Comparison of ENCODE assay signal across 7 cellular contexts in the genomic region with DNA sequence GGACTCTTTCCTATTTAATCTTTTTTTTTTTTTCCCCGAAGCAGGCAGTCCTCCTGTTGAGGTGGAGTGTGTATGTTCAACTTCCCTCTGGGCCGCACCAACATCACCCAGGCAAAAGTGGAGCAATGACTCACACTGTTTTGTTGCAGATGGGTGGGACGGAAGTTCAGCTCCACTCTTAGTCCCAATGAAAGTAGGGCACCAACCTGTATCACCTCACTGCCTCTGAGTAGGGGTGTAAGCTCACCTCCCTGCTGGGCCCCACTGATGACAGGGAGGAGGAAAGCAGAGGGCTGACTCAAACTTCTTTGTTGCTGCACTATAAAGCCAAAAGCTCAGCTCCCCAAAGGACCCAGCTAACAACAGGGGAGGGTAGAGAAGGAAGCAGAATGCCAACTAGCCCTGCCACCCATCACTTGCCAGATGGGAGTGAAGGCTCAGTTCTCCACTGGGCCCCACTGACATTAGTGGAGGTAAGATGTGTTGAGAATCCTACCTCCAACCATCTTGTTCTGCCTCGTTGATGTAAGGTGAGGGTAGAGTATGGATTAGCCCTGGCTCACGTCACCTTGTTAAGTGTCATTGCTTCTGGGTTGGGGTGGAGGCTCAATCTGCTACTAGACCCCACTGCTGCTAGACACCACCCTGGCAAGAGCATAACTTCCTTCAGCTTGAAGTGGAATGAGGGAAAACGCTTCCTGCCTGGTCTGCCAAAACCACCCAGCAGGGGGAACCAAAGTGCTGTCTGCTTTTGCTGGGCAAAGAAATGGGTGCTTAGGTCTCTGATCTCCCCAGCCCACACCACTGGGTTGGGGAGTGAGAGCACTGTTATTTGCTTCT. TPM values are rescaled to one million over a fixed set of nuclear protein-coding genes. Genes with fewer than 3 reads are reported as not detected.
DNase-seq lines count a peak whose midpoint lies in the region; ATAC-seq, FAIRE-seq and TF ChIP-seq lines count a peak whose summit lies in the region.

No MANE protein-coding gene starts in this region.

- WGBS in right cardiac atrium = 84% methylated on average over 6 of the region's 6 CpGs

- H3K9me3 ChIP-seq in right cardiac atrium (ENCODE audit: control insufficient read depth, low read length) = no peaks in the 10 kb centered on the region

- no peak overlapping the region for H3K4me3 ChIP-seq in right cardiac atrium (ENCODE audit: low read length)

- peak; percentile 57 for TF ChIP-seq POLR2A in GM12891 (IDR thresholded peaks at IDR 0.05; ENCODE audit: low read depth, low read length)

- ATAC-seq in HG02798 (IDR thresholded peaks at IDR 0.05; ENCODE audit: poor library complexity, unreplicated experiment) = peak; percentile 67
- ATAC-seq in SK-N-SH treated with all-trans-retinoic acid at 6 μM for 48 hours = peak; percentile 88
- peak in 1 of 2 donors; percentile 56 for ATAC-seq in right cardiac atrium

- H3K27me3 ChIP-seq in right cardiac atrium (ENCODE audit: control insufficient read depth, insufficient read depth) = no peaks in the 10 kb centered on the region

- no peaks in the 10 kb centered on the region for H3K4me1 ChIP-seq in right cardiac atrium (ENCODE audit: control insufficient read depth, insufficient read depth, low read length)

- FAIRE-seq in GM12891 (lab: Jason Lieb, UNC) = peak; percentile 86

- intact Hi-C loops in right cardiac atrium (cut with DNase I) = loop anchor here in 3 of 4 donors (5.0 to 10.0 kb wide), 2 partner anchors 190 to 192 kb away; no protein-coding TSS in a partner anchor

- H3K27ac ChIP-seq in right cardiac atrium (ENCODE audit: low read length) = no peak overlapping the region

- DNase-seq in GM12891 (ENCODE audit: insufficient read length, low spot score) (no peak), right cardiac atrium (peak; percentile 14 to 71 (median 69)), NCI-H345 (lab: John Stamatoyannopoulos, UW) (no peak)
- DNase-seq in activated naive CD4-positive, alpha-beta T cell treated with anti-CD3 and anti-CD28 coated beads, Interleukin-2, amount 50 U/mL, for 16 hours = peak; percentile 64
- DNase-seq in stimulated activated CD4-positive, alpha-beta T cell treated with anti-CD3 and anti-CD28 coated beads, Interleukin-1b, Interleukin-23, amount 100 ng/mL, for 1 hour (ENCODE audit: low read depth in 2 of 2) = peak; percentile 34 to 53

TF ChIP-seq in GM12891, 5 proteins besides CTCF, POLR2A, EP300 and RAD21:
- TF ChIP-seq POLR2AphosphoS5 (IDR thresholded peaks at IDR 0.05; ENCODE audit: low read depth, low read length) = peak; percentile 41; the same call in 1 of the 2 replicates
- TF ChIP-seq PAX5 (IDR thresholded peaks at IDR 0.05; ENCODE audit: insufficient read depth, low read length, severe bottlenecking) = no peak
- no peak for TF ChIP-seq TAF1 (IDR thresholded peaks at IDR 0.05; ENCODE audit: low read depth, low read length)

TF ChIP-seq in SK-N-SH treated with all-trans-retinoic acid at 6 μM for 48 hours, 23 proteins besides CTCF, POLR2A, EP300 and RAD21:
- TF ChIP-seq TOX (CRISPR knock-in tag; IDR thresholded peaks at IDR 0.05; ENCODE audit: borderline replicate concordance) (no peak), ZC3H10 (CRISPR knock-in tag; IDR thresholded peaks at IDR 0.05) (no peak), ZFP30 (CRISPR knock-in tag; IDR thresholded peaks at IDR 0.05) (no peak), ARNTL (CRISPR knock-in tag; IDR thresholded peaks at IDR 0.05; ENCODE audit: borderline replicate concordance, low read depth) (no peak), ESRRG (CRISPR knock-in tag; IDR thresholded peaks at IDR 0.05) (no peak), ZNF565 (CRISPR knock-in tag; conservative IDR thresholded peaks at IDR 0.05; ENCODE audit: low read depth) (no peak), TCF4 (CRISPR knock-in tag; IDR thresholded peaks at IDR 0.05; ENCODE audit: borderline replicate concordance) (no peak), SNAI2 (CRISPR knock-in tag; IDR thresholded peaks at IDR 0.05) (no peak), ZFP3 (CRISPR knock-in tag; IDR thresholded peaks at IDR 0.05) (no peak), BACH2 (CRISPR knock-in tag; IDR thresholded peaks at IDR 0.05; ENCODE audit: borderline replicate concordance) (no peak), PPARA (CRISPR knock-in tag; IDR thresholded peaks at IDR 0.05; ENCODE audit: borderline replicate concordance) (no peak), GLIS3 (CRISPR knock-in tag; IDR thresholded peaks at IDR 0.05) (no peak)
- TF ChIP-seq, protein P1, sequence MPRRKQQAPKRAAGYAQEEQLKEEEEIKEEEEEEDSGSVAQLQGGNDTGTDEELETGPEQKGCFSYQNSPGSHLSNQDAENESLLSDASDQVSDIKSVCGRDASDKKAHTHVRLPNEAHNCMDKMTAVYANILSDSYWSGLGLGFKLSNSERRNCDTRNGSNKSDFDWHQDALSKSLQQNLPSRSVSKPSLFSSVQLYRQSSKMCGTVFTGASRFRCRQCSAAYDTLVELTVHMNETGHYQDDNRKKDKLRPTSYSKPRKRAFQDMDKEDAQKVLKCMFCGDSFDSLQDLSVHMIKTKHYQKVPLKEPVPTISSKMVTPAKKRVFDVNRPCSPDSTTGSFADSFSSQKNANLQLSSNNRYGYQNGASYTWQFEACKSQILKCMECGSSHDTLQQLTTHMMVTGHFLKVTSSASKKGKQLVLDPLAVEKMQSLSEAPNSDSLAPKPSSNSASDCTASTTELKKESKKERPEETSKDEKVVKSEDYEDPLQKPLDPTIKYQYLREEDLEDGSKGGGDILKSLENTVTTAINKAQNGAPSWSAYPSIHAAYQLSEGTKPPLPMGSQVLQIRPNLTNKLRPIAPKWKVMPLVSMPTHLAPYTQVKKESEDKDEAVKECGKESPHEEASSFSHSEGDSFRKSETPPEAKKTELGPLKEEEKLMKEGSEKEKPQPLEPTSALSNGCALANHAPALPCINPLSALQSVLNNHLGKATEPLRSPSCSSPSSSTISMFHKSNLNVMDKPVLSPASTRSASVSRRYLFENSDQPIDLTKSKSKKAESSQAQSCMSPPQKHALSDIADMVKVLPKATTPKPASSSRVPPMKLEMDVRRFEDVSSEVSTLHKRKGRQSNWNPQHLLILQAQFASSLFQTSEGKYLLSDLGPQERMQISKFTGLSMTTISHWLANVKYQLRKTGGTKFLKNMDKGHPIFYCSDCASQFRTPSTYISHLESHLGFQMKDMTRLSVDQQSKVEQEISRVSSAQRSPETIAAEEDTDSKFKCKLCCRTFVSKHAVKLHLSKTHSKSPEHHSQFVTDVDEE (CRISPR knock-in tag; IDR thresholded peaks at IDR 0.05) = no peak
- TF ChIP-seq, protein P2, sequence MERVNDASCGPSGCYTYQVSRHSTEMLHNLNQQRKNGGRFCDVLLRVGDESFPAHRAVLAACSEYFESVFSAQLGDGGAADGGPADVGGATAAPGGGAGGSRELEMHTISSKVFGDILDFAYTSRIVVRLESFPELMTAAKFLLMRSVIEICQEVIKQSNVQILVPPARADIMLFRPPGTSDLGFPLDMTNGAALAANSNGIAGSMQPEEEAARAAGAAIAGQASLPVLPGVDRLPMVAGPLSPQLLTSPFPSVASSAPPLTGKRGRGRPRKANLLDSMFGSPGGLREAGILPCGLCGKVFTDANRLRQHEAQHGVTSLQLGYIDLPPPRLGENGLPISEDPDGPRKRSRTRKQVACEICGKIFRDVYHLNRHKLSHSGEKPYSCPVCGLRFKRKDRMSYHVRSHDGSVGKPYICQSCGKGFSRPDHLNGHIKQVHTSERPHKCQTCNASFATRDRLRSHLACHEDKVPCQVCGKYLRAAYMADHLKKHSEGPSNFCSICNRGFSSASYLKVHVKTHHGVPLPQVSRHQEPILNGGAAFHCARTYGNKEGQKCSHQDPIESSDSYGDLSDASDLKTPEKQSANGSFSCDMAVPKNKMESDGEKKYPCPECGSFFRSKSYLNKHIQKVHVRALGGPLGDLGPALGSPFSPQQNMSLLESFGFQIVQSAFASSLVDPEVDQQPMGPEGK (CRISPR knock-in tag; IDR thresholded peaks at IDR 0.05; ENCODE audit: borderline replicate concordance) = no peak
- TF ChIP-seq, protein P3, sequence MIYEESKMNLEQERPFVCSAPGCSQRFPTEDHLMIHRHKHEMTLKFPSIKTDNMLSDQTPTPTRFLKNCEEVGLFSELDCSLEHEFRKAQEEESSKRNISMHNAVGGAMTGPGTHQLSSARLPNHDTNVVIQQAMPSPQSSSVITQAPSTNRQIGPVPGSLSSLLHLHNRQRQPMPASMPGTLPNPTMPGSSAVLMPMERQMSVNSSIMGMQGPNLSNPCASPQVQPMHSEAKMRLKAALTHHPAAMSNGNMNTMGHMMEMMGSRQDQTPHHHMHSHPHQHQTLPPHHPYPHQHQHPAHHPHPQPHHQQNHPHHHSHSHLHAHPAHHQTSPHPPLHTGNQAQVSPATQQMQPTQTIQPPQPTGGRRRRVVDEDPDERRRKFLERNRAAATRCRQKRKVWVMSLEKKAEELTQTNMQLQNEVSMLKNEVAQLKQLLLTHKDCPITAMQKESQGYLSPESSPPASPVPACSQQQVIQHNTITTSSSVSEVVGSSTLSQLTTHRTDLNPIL (CRISPR knock-in tag; IDR thresholded peaks at IDR 0.05; ENCODE audit: low read depth) = no peak

RNA-seq across cellular contexts. Expression of a gene that starts 14.1 kb away (rescaled TPM):
- polyA plus RNA-seq in GM12891 (2012; ENCODE audit: low read depth, missing spikeins) = 10.9 TPM
- 10 to 100 TPM; 25.2 to 37.4 (median 29.3) TPM for total RNA-seq in right cardiac atrium
- polyA plus RNA-seq in right cardiac atrium = 11.1 TPM

Comparison
In these comparisons a context has a peak if more than half of its experiments do, and no peak if none do; other contexts are left out.
1. DNase-seq: peak in activated naive CD4-positive, alpha-beta T cell treated with anti-CD3 and anti-CD28 coated beads, Interleukin-2, amount 50 U/mL, for 16 hours (single experiment), right cardiac atrium (3 of 3) and stimulated activated CD4-positive, alpha-beta T cell treated with anti-CD3 and anti-CD28 coated beads, Interleukin-1b, Interleukin-23, amount 100 ng/mL, for 1 hour (2 of 2); none in GM12891 (single experiment) and NCI-H345 (single experiment).